8 cellular contexts compared by ENCODE assay signal in genomic region chr18:3247243-3248061, GRCh38. TPM values are rescaled to one million over a fixed set of nuclear protein-coding genes. Genes with fewer than 3 reads are reported as not detected.
A peak's percentile ranks its signal among the peaks of the same experiment; 100 is the strongest.
DNase-seq lines count a peak whose midpoint lies in the region; ATAC-seq and TF ChIP-seq lines count a peak whose summit lies in the region.

Gene MYL12A (plus strand): TSS chr18:3247801. CDS start chr18:3253248, 5,447 bp downstream.

- peaks cover 37% of the 10 kb centered on the region for H4K20me1 ChIP-seq in BLaER1

- peaks cover 2% of the 10 kb centered on the region; the same call in 1 of the 2 replicates for H3K9me3 ChIP-seq in BLaER1

- peak within 1 kb of the TSS; percentile 97 for H3K9ac ChIP-seq in BLaER1

- no peaks in the 10 kb centered on the region for H3K27me3 Mint-ChIP-seq in activated CD4-positive, alpha-beta T cell treated with anti-CD3 and anti-CD28 coated beads, Interleukin-2, amount 10 ng/mL, durations not matched to agents 7 days and 5 days

- H3K36me3 ChIP-seq in BLaER1 = peaks cover 6% of the 10 kb centered on the region

- intact Hi-C loops in left colon (cut with DNase I, micrococcal nuclease) = loop anchor here in 1 of 2 donors (2.0 to 10.0 kb wide), 2 partner anchors 93 to 315 kb away; no protein-coding TSS in a partner anchor

- peak within 1 kb of the TSS; percentile 95 for H3K4me2 ChIP-seq in BLaER1

- CTCF ChIA-PET in activated CD4-positive, alpha-beta T cell treated with anti-CD3 and anti-CD28 coated beads, Interleukin-2, amount 10 ng/mL, durations not matched to agents 7 days and 5 days (lab: Charles Lee) = interaction anchor here (0.6 to 2.5 kb wide), 21 partner anchors 8 to 417 kb away, joined by 3 to 13 read pairs (median 3); partner anchors contain the start of gene MYL12B

- peak within 1 kb of the TSS; percentile 88 for H3K4me3 Mint-ChIP-seq in activated CD4-positive, alpha-beta T cell treated with anti-CD3 and anti-CD28 coated beads, Interleukin-2, amount 10 ng/mL, durations not matched to agents 7 days and 5 days

- H3K4me1 Mint-ChIP-seq in activated CD4-positive, alpha-beta T cell treated with anti-CD3 and anti-CD28 coated beads, Interleukin-2, amount 10 ng/mL, durations not matched to agents 7 days and 5 days = peaks cover 35% of the 10 kb centered on the region

- peak within 1 kb of the TSS; percentile 87 for H3K4me3 ChIP-seq in BLaER1
- H3K4me3 ChIP-seq in coronary artery = peak within 1 kb of the TSS; percentile 96

- H3K27ac Mint-ChIP-seq in activated CD4-positive, alpha-beta T cell treated with anti-CD3 and anti-CD28 coated beads, Interleukin-2, amount 10 ng/mL, durations not matched to agents 7 days and 5 days = peak within 1 kb of the TSS; percentile 99

- H3K4me1 ChIP-seq in BLaER1 = peaks cover 52% of the 10 kb centered on the region

- no peaks in the 10 kb centered on the region for H3K27me3 ChIP-seq in BLaER1

- no peak for TF ChIP-seq CTCF in coronary artery (IDR thresholded peaks at IDR 0.05)

- POLR2A ChIA-PET in activated CD4-positive, alpha-beta T cell treated with anti-CD3 and anti-CD28 coated beads, Interleukin-2, amount 10 ng/mL, durations not matched to agents 7 days and 5 days (lab: Charles Lee) = interaction anchor here (0.6 to 2.1 kb wide), 4 partner anchors 14 to 346 kb away, joined by 3 to 6 read pairs (median 4); partner anchors contain the start of gene MYL12B

- H3K9me3 Mint-ChIP-seq in activated CD4-positive, alpha-beta T cell treated with anti-CD3 and anti-CD28 coated beads, Interleukin-2, amount 10 ng/mL, durations not matched to agents 7 days and 5 days = no peaks in the 10 kb centered on the region

- peak within 1 kb of the TSS; percentile 99 for H3K27ac ChIP-seq in BLaER1
- peak within 1 kb of the TSS; percentile 96 to 100 for H3K27ac ChIP-seq in coronary artery

- DNase-seq in NCI-H69 (lab: John Stamatoyannopoulos, UW) = peak; percentile 100
- DNase-seq in activated CD4-positive, alpha-beta T cell treated with anti-CD3 and anti-CD28 coated beads, Interleukin-2, amount 10 ng/mL, durations not matched to agents 7 days and 5 days = peak; percentile 96
- DNase-seq in coronary artery (ENCODE audit: low spot score) = peak; percentile 98
- peak; percentile 98 to 99 for DNase-seq in left colon
- DNase-seq in stimulated activated CD4-positive, alpha-beta T cell treated with anti-CD3 and anti-CD28 coated beads, Interleukin-1b, Interleukin-23, amount 100 ng/mL, for 48 hours = peak; percentile 98

- ATAC-seq in GM19328 (IDR thresholded peaks at IDR 0.05; ENCODE audit: unreplicated experiment) (peak; percentile 82), HG03520 (IDR thresholded peaks at IDR 0.05; ENCODE audit: unreplicated experiment) (peak; percentile 75), left colon (peak; percentile 84)

- H3K36me3 Mint-ChIP-seq in activated CD4-positive, alpha-beta T cell treated with anti-CD3 and anti-CD28 coated beads, Interleukin-2, amount 10 ng/mL, durations not matched to agents 7 days and 5 days (ENCODE audit: low read depth) = peaks cover 40% of the 10 kb centered on the region

RNA-seq across cellular contexts. Expression of gene MYL12A, which starts in this region (rescaled TPM):
- total RNA-seq in activated CD4-positive, alpha-beta T cell treated with anti-CD3 and anti-CD28 coated beads, Interleukin-2, amount 10 ng/mL, durations not matched to agents 7 days and 5 days = 1,000 to 10,000 TPM in 1 of 2 experiments, 100 to 1,000 TPM in 1; 944 to 1,045 TPM
- 100 to 1,000 TPM; 520 to 622 TPM for total RNA-seq in left colon

Comparison
In these comparisons a context has a peak if more than half of its experiments do, and no peak if none do; other contexts are left out.
1. Peak in every context shown above with its lines: DNase-seq, ATAC-seq, H3K4me3 ChIP-seq and H3K27ac ChIP-seq.